Comparison of ENCODE assay signal across 16 cellular contexts in genomic region chr16:27195941-27196595, GRCh38. TPM values are rescaled to one million over a fixed set of nuclear protein-coding genes. Genes with fewer than 3 reads are reported as not detected.
DNase-seq lines count a peak whose midpoint lies in the region; ATAC-seq lines count a peak whose summit lies in the region.
"Had no signal": no experiment of that assay in that cellular context is flagged by ENCODE, and none has a peak within 500 bp of the region (broad histone marks: within the 10 kb centered on the region; RNA-seq: fewer than 3 reads in every experiment).

No MANE protein-coding gene starts in this region.

- H3K9me3 Mint-ChIP-seq in activated naive CD8-positive, alpha-beta T cell (ENCODE audit: low read depth), result no peaks in the 10 kb centered on the region
- peaks cover 25% of the 10 kb centered on the region for H3K9me3 Mint-ChIP-seq in activated naive CD8-positive, alpha-beta T cell treated with anti-CD3 and anti-CD28 coated beads for 36 hours
- H3K9me3 Mint-ChIP-seq in activated naive CD4-positive, alpha-beta T cell treated with anti-CD3 and anti-CD28 coated beads, Interleukin-2, amount 50 U/mL, for 72 hours, result peaks cover 12 to 29% of the 10 kb centered on the region in 2 donors

- ATAC-seq in activated CD4-positive, CD25-positive, alpha-beta regulatory T cell treated with anti-CD3 and anti-CD28 coated beads, Interleukin-2, amount 50 U/mL, for 24 hours, result peak; percentile 72 to 77
- ATAC-seq in activated naive CD4-positive, alpha-beta T cell treated with anti-CD3 and anti-CD28 coated beads, Interleukin-2, amount 50 U/mL, for 72 hours, result peak; percentile 52 to 59
- ATAC-seq in HG03196 (IDR thresholded peaks at IDR 0.05; ENCODE audit: unreplicated experiment), result no peak
- ATAC-seq: right lobe of liver had no signal

- peaks cover 3% of the 10 kb centered on the region for H3K36me3 Mint-ChIP-seq in activated naive CD8-positive, alpha-beta T cell
- H3K36me3 Mint-ChIP-seq in activated naive CD8-positive, alpha-beta T cell treated with anti-CD3 and anti-CD28 coated beads for 36 hours, result peaks cover 2% of the 10 kb centered on the region
- H3K36me3 Mint-ChIP-seq in activated naive CD4-positive, alpha-beta T cell treated with anti-CD3 and anti-CD28 coated beads, Interleukin-2, amount 50 U/mL, for 72 hours, result peaks cover 5 to 20% of the 10 kb centered on the region in 2 donors
- H3K36me3 Mint-ChIP-seq: memory B cell had no signal

- H3K27me3 Mint-ChIP-seq in activated naive CD8-positive, alpha-beta T cell, result no peaks in the 10 kb centered on the region
- no peaks in the 10 kb centered on the region for H3K27me3 Mint-ChIP-seq in activated naive CD8-positive, alpha-beta T cell treated with anti-CD3 and anti-CD28 coated beads for 36 hours

- H3K4me3 Mint-ChIP-seq in activated naive CD8-positive, alpha-beta T cell, result peak overlapping the region; percentile 43
- no peak overlapping the region for H3K4me3 Mint-ChIP-seq in activated naive CD8-positive, alpha-beta T cell treated with anti-CD3 and anti-CD28 coated beads for 36 hours
- H3K4me3 Mint-ChIP-seq: memory B cell had no signal

- DNase-seq in activated naive CD8-positive, alpha-beta T cell treated with anti-CD3 and anti-CD28 coated beads for 36 hours, result no peak
- no peak for DNase-seq in activated naive CD4-positive, alpha-beta T cell treated with anti-CD3 and anti-CD28 coated beads, Interleukin-2, amount 50 U/mL, for 72 hours (ENCODE audit: low spot score in 2 of 2)
- DNase-seq in stimulated activated naive CD4-positive, alpha-beta T cell treated with Interleukin-2 at 50 U/mL for 16 hours (lab: John Stamatoyannopoulos, UW), result peak; percentile 3
- DNase-seq in Ammon's horn (ENCODE audit: low spot score) (no peak), glomerular visceral epithelial cell (ENCODE audit: extremely low spot score) (no peak)
- DNase-seq: DMS 273 treated with DMSO at 0.1 percent for 48 hours, H7, IMR-90, NCI-H1092 treated with DMSO at 0.1 percent for 48 hours, NCI-H2171 treated with DMSO at 0.1 percent for 48 hours, right lobe of liver, SHP77 treated with DMSO at 0.1 percent for 48 hours had no signal

- H3K27ac Mint-ChIP-seq in activated naive CD8-positive, alpha-beta T cell, result peak overlapping the region; percentile 88
- no peak overlapping the region for H3K27ac Mint-ChIP-seq in activated naive CD8-positive, alpha-beta T cell treated with anti-CD3 and anti-CD28 coated beads for 36 hours
- no peak overlapping the region for H3K27ac Mint-ChIP-seq in activated naive CD4-positive, alpha-beta T cell treated with anti-CD3 and anti-CD28 coated beads, Interleukin-2, amount 50 U/mL, for 72 hours
- H3K27ac Mint-ChIP-seq: memory B cell had no signal

- H3K4me1 Mint-ChIP-seq in activated naive CD8-positive, alpha-beta T cell (ENCODE audit: low read depth), result peaks cover 67% of the 10 kb centered on the region
- peaks cover 56% of the 10 kb centered on the region for H3K4me1 Mint-ChIP-seq in activated naive CD8-positive, alpha-beta T cell treated with anti-CD3 and anti-CD28 coated beads for 36 hours

RNA-seq across cellular contexts. Expression of gene KDM8, which starts 7.3 kb away (rescaled TPM):
- 10 to 100 TPM in 1 of 2 experiments, 1 to 10 TPM in 1; 9.9 to 12.2 TPM for total RNA-seq in activated naive CD8-positive, alpha-beta T cell treated with anti-CD3 and anti-CD28 coated beads for 36 hours
- total RNA-seq in activated naive CD4-positive, alpha-beta T cell treated with anti-CD3 and anti-CD28 coated beads, Interleukin-2, amount 50 U/mL, for 72 hours, result 10 to 100 TPM in 1 of 2 donors, 1 to 10 TPM in 1; 9.2 to 10.8 TPM
